In the genomic region with DNA sequence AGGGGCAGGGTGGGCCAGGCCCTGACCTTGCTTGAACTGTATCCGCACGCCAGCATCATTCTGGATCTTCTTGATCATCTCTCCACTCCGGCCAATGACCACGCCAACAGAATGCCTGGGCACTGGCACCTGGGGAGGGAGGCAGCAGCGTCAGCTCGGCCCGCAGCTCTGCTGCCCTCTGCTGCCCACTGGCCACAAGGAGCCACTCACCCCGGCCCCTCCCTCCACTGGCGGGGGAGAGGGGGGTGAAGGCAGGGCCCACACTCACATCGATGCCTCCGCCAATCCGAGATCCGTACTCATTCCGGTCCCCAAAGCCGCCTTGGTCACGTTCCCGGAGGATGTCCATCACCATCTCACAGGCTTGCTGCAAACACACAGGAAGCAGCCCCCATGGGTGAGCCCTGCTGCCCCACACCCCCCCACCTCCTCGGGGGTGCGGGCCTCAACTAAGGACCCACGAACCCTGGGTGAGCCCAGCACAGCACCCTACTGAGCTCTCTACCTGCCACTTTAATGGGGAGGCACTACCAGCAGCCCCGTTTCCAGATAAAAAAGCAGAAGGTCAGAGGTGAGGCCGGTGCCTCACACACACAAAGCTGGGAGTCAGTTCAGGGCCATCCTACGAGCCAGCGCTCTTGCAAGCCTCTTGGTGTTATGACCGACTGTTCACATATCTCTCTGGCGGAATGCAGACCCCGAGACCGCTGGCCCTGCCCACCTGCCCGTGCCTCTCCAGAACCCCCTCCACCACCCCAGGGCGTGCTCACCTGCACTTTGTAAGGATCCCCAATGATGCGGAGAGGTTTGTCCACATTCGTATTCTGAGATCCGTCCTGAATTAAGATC, we compare ENCODE assay signal across 9 cellular contexts. TPM values are rescaled to one million over a fixed set of nuclear protein-coding genes. Genes with fewer than 3 reads are reported as not detected.
A peak's percentile ranks its signal among the peaks of the same experiment; 100 is the strongest.
DNase-seq lines count a peak whose midpoint lies in the region; ATAC-seq and TF ChIP-seq lines count a peak whose summit lies in the region.
"Had no signal": no experiment of that assay in that cellular context is flagged by ENCODE, and none has a peak within 500 bp of the region (broad histone marks: within the 10 kb centered on the region; RNA-seq: fewer than 3 reads in every experiment).

No MANE protein-coding gene starts in this region.

- peaks cover 92% of the 10 kb centered on the region for H3K36me3 ChIP-seq in lower lobe of right lung

- H3K27me3 ChIP-seq in AG04450 (ENCODE audit: control insufficient read depth, insufficient read depth, low read length) (no peaks in the 10 kb centered on the region), dorsolateral prefrontal cortex (no peaks in the 10 kb centered on the region), lower lobe of right lung (ENCODE audit: low read depth) (no peaks in the 10 kb centered on the region)

- H3K36me3 Mint-ChIP-seq in activated T-helper 2 cell treated with anti-CD3 and anti-CD28 coated beads, Interferon-gamma antibody, Interleukin-2, Interleukin-4, amounts not matched to agents 10 μg/mL and 5 μg/mL and 100 μg/mL, durations not matched to agents 14 hours and 24 hours and 36 hours (ENCODE audit: low read depth), result peaks cover 82% of the 10 kb centered on the region

- DNase-seq in AG04450 (ENCODE audit: low read depth, low spot score) (no peak), LNCaP clone FGC (ENCODE audit: low read depth) (no peak), dorsolateral prefrontal cortex (peak in 8 of 10 donors; percentile 52 to 83 (median 62)), lower lobe of right lung (no peak), H4 (ENCODE audit: low spot score) (no peak), EL (no peak)
- no peak for DNase-seq in activated T-helper 2 cell treated with anti-CD3 and anti-CD28 coated beads, Interferon-gamma antibody, Interleukin-2, Interleukin-4, amounts not matched to agents 10 μg/mL and 5 μg/mL and 100 μg/mL, durations not matched to agents 14 hours and 24 hours and 36 hours (ENCODE audit: low spot score)
- DNase-seq: NCI-H1105 treated with DMSO at 0.1 percent for 48 hours had no signal

- H3K4me1 Mint-ChIP-seq in activated T-helper 2 cell treated with anti-CD3 and anti-CD28 coated beads, Interferon-gamma antibody, Interleukin-2, Interleukin-4, amounts not matched to agents 10 μg/mL and 5 μg/mL and 100 μg/mL, durations not matched to agents 14 hours and 24 hours and 36 hours (ENCODE audit: low read depth), result peaks cover 9% of the 10 kb centered on the region

- intact Hi-C loops in dorsolateral prefrontal cortex (cut with DNase I) (loop anchor here (5.0 kb wide), 2 partner anchors 36 to 79 kb away; no protein-coding TSS in a partner anchor), lower lobe of right lung (cut with DNase I) (no loop called here)
- intact Hi-C loops in activated T-helper 2 cell treated with anti-CD3 and anti-CD28 coated beads, Interferon-gamma antibody, Interleukin-2, Interleukin-4, amounts not matched to agents 10 μg/mL and 5 μg/mL and 100 μg/mL, durations not matched to agents 14 hours and 24 hours and 36 hours (cut with micrococcal nuclease), result no loop called here

- H3K27ac Mint-ChIP-seq in activated T-helper 2 cell treated with anti-CD3 and anti-CD28 coated beads, Interferon-gamma antibody, Interleukin-2, Interleukin-4, amounts not matched to agents 10 μg/mL and 5 μg/mL and 100 μg/mL, durations not matched to agents 14 hours and 24 hours and 36 hours, result no peak overlapping the region

- ATAC-seq in lower lobe of right lung (peak; percentile 37 to 48), GM21717 (IDR thresholded peaks at IDR 0.05; ENCODE audit: unreplicated experiment) (no peak)

- H3K27me3 Mint-ChIP-seq in activated T-helper 2 cell treated with anti-CD3 and anti-CD28 coated beads, Interferon-gamma antibody, Interleukin-2, Interleukin-4, amounts not matched to agents 10 μg/mL and 5 μg/mL and 100 μg/mL, durations not matched to agents 14 hours and 24 hours and 36 hours (ENCODE audit: low read depth), result no peaks in the 10 kb centered on the region

- H3K9me3 ChIP-seq in AG04450 (ENCODE audit: control insufficient read depth, insufficient read depth, low read length), result no peaks in the 10 kb centered on the region; the same call in 1 of the 2 replicates
- H3K9me3 ChIP-seq in lower lobe of right lung, result no peaks in the 10 kb centered on the region

- POLR2A ChIA-PET in AG04450 (lab: Yijun Ruan, JAX), result interaction anchor here (1.0 kb wide), 1 partner anchor 15 kb away, joined by 3 read pairs; no protein-coding TSS in a partner anchor

- CTCF ChIA-PET in AG04450 (lab: Charles Lee), result interaction anchor here (0.6 kb wide), 1 partner anchor 47 kb away, joined by 4 read pairs; no protein-coding TSS in a partner anchor

- H3K4me1 ChIP-seq in lower lobe of right lung, result peaks cover 11% of the 10 kb centered on the region

- TF ChIP-seq CTCF in AG04450 (IDR thresholded peaks at IDR 0.05; ENCODE audit: low read depth, low read length), result peak; percentile 40
- peak; percentile 67 for TF ChIP-seq CTCF in LNCaP clone FGC (IDR thresholded peaks at IDR 0.05; ENCODE audit: control insufficient read depth, extremely low read depth, insufficient read depth)
- peak in 54 of 56 donors; percentile 17 to 76 (median 59) for TF ChIP-seq CTCF in dorsolateral prefrontal cortex (IDR thresholded peaks at IDR 0.05 in 54 of 56, conservative IDR thresholded peaks at IDR 0.05 in 2 of 56; ENCODE audit: low read depth in 1 of 56, partially characterized antibody in 56 of 56)
- peak; percentile 21 for TF ChIP-seq CTCF in lower lobe of right lung (IDR thresholded peaks at IDR 0.05)

- no peaks in the 10 kb centered on the region for H3K9me3 Mint-ChIP-seq in activated T-helper 2 cell treated with anti-CD3 and anti-CD28 coated beads, Interferon-gamma antibody, Interleukin-2, Interleukin-4, amounts not matched to agents 10 μg/mL and 5 μg/mL and 100 μg/mL, durations not matched to agents 14 hours and 24 hours and 36 hours

- H3K27ac ChIP-seq in AG04450 (ENCODE audit: low read depth, low read length) (peak overlapping the region; percentile 31), dorsolateral prefrontal cortex (peak overlapping the region in 49 of 59 donors; percentile 1 to 78 (median 57)), lower lobe of right lung (no peak overlapping the region)

- H3K4me3 Mint-ChIP-seq in activated T-helper 2 cell treated with anti-CD3 and anti-CD28 coated beads, Interferon-gamma antibody, Interleukin-2, Interleukin-4, amounts not matched to agents 10 μg/mL and 5 μg/mL and 100 μg/mL, durations not matched to agents 14 hours and 24 hours and 36 hours (ENCODE audit: low read depth), result no peak overlapping the region

- no peak overlapping the region for H3K4me3 ChIP-seq in AG04450 (ENCODE audit: low read depth, low read length)
- H3K4me3 ChIP-seq in LNCaP clone FGC (ENCODE audit: low read depth, low read length), result no peak overlapping the region
- peak overlapping the region in 1 of 59 donors; percentile 1 for H3K4me3 ChIP-seq in dorsolateral prefrontal cortex
- no peak overlapping the region for H3K4me3 ChIP-seq in lower lobe of right lung

RNA-seq across cellular contexts. Expression of a gene that starts 6.7 kb away (rescaled TPM):
- 57.0 and 66.7 TPM in 2 replicates for polyA plus RNA-seq in AG04450 (2011; rRNA removed)
- polyA minus RNA-seq in AG04450 (2011; rRNA and poly(A)+ RNA removed), result 93.2 and 100 TPM in 2 replicates
- total RNA-seq in dorsolateral prefrontal cortex (100 to 1,000 TPM; 138 to 218 (median 173) TPM), lower lobe of right lung (173 TPM)
- total RNA-seq in H4 (2014; rRNA removed; shearing (Covaris generic)), result 48.5 and 54.7 TPM in 2 replicates
- 405 and 413 TPM in 2 replicates for total RNA-seq in activated T-helper 2 cell treated with anti-CD3 and anti-CD28 coated beads, Interferon-gamma antibody, Interleukin-2, Interleukin-4, amounts not matched to agents 10 μg/mL and 5 μg/mL and 100 μg/mL, durations not matched to agents 14 hours and 24 hours and 36 hours

RNA-seq across cellular contexts. Expression of a gene that starts 15.6 kb away (rescaled TPM):
- not detected in 2 replicates for polyA plus RNA-seq in AG04450 (2011; rRNA removed)
- 0.14 TPM in 1 of 2 replicates, not detected in the other for polyA minus RNA-seq in AG04450 (2011; rRNA and poly(A)+ RNA removed)
- total RNA-seq in dorsolateral prefrontal cortex, result 10 to 100 TPM in 1 of 120 experiments, 1 to 10 TPM in 119; 1.1 to 11.0 (median 4.3) TPM
- total RNA-seq in lower lobe of right lung, result not detected
- not detected in 2 replicates for total RNA-seq in H4 (2014; rRNA removed; shearing (Covaris generic))
- 0.30 and 0.32 TPM in 2 replicates for total RNA-seq in activated T-helper 2 cell treated with anti-CD3 and anti-CD28 coated beads, Interferon-gamma antibody, Interleukin-2, Interleukin-4, amounts not matched to agents 10 μg/mL and 5 μg/mL and 100 μg/mL, durations not matched to agents 14 hours and 24 hours and 36 hours

RNA-seq across cellular contexts. Expression of a gene that starts 25.0 kb away (rescaled TPM):
- polyA plus RNA-seq in AG04450 (2011; rRNA removed), result 33.7 and 43.7 TPM in 2 replicates
- 39.9 and 45.5 TPM in 2 replicates for polyA minus RNA-seq in AG04450 (2011; rRNA and poly(A)+ RNA removed)
- 10 to 100 TPM; 30.4 to 92.6 (median 66.4) TPM for total RNA-seq in dorsolateral prefrontal cortex
- total RNA-seq in lower lobe of right lung, result 49.4 TPM
- total RNA-seq in H4 (2014; rRNA removed; shearing (Covaris generic)), result 41.1 and 48.4 TPM in 2 replicates
- total RNA-seq in activated T-helper 2 cell treated with anti-CD3 and anti-CD28 coated beads, Interferon-gamma antibody, Interleukin-2, Interleukin-4, amounts not matched to agents 10 μg/mL and 5 μg/mL and 100 μg/mL, durations not matched to agents 14 hours and 24 hours and 36 hours, result 59.6 and 60.1 TPM in 2 replicates

RNA-seq across cellular contexts. Expression of a gene that starts 41.7 kb away (rescaled TPM):
- polyA plus RNA-seq in AG04450 (2011; rRNA removed), result 8.0 and 13.9 TPM in 2 replicates
- 10.3 and 14.4 TPM in 2 replicates for polyA minus RNA-seq in AG04450 (2011; rRNA and poly(A)+ RNA removed)
- total RNA-seq in dorsolateral prefrontal cortex (100 to 1,000 TPM; 113 to 321 (median 206) TPM), lower lobe of right lung (44.9 TPM)
- total RNA-seq in H4 (2014; rRNA removed; shearing (Covaris generic)), result 16.1 and 16.6 TPM in 2 replicates
- total RNA-seq in activated T-helper 2 cell treated with anti-CD3 and anti-CD28 coated beads, Interferon-gamma antibody, Interleukin-2, Interleukin-4, amounts not matched to agents 10 μg/mL and 5 μg/mL and 100 μg/mL, durations not matched to agents 14 hours and 24 hours and 36 hours, result 20.1 and 27.3 TPM in 2 replicates

RNA-seq across cellular contexts. Expression of a gene that starts 42.2 kb away (rescaled TPM):
- polyA plus RNA-seq in AG04450 (2011; rRNA removed), result 0.41 and 0.57 TPM in 2 replicates
- polyA minus RNA-seq in AG04450 (2011; rRNA and poly(A)+ RNA removed), result 0.97 and 1.1 TPM in 2 replicates
- total RNA-seq in dorsolateral prefrontal cortex (1 to 10 TPM; 1.6 to 9.6 (median 3.6) TPM), lower lobe of right lung (2.2 TPM)
- 0.55 and 0.77 TPM in 2 replicates for total RNA-seq in H4 (2014; rRNA removed; shearing (Covaris generic))
- 1.6 and 1.9 TPM in 2 replicates for total RNA-seq in activated T-helper 2 cell treated with anti-CD3 and anti-CD28 coated beads, Interferon-gamma antibody, Interleukin-2, Interleukin-4, amounts not matched to agents 10 μg/mL and 5 μg/mL and 100 μg/mL, durations not matched to agents 14 hours and 24 hours and 36 hours

Comparison
In these comparisons a context has a peak if more than half of its experiments do, and no peak if none do; other contexts are left out.
1. DNase-seq: peak in dorsolateral prefrontal cortex (8 of 10); none in AG04450 (single experiment), LNCaP clone FGC (single experiment), lower lobe of right lung (single experiment), H4 (single experiment), EL (single experiment) and activated T-helper 2 cell treated with anti-CD3 and anti-CD28 coated beads, Interferon-gamma antibody, Interleukin-2, Interleukin-4, amounts not matched to agents 10 μg/mL and 5 μg/mL and 100 μg/mL, durations not matched to agents 14 hours and 24 hours and 36 hours (single experiment).
2. intact Hi-C loops: an anchor here in dorsolateral prefrontal cortex (5.0 kb wide); none called in lower lobe of right lung and activated T-helper 2 cell treated with anti-CD3 and anti-CD28 coated beads, Interferon-gamma antibody, Interleukin-2, Interleukin-4, amounts not matched to agents 10 μg/mL and 5 μg/mL and 100 μg/mL, durations not matched to agents 14 hours and 24 hours and 36 hours.
3. Peak in every context shown above with its lines, with median percentiles within 50 percentile points of each other: CTCF ChIP-seq.